ENCODE assay signal across 23 cellular contexts in genomic region chr6:160900031-160900430, GRCh38.
DNase-seq lines count a peak whose midpoint lies in the region; ATAC-seq, FAIRE-seq and TF ChIP-seq lines count a peak whose summit lies in the region.
"Had no signal": no experiment of that assay in that cellular context is flagged by ENCODE, and none has a peak within 500 bp of the region (broad histone marks: within the 10 kb centered on the region; RNA-seq: fewer than 3 reads in every experiment).

No MANE protein-coding gene starts in this region.

- intact Hi-C loops in K562 (cut with micrococcal nuclease) = no loop called here
- intact Hi-C loops in upper lobe of right lung (cut with DNase I) = no loop called here

- no peak for TF ChIP-seq EP300 in K562 (IDR thresholded peaks at IDR 0.05; ENCODE audit: low read length)

- H3K36me3 ChIP-seq in K562 (ENCODE audit: control insufficient read depth, insufficient read depth, low read length) = no peaks in the 10 kb centered on the region
- no peaks in the 10 kb centered on the region for H3K36me3 ChIP-seq in upper lobe of right lung
- H3K36me3 ChIP-seq: SJSA1 had no signal

- no peak for TF ChIP-seq RAD21 in K562 (CRISPR knock-in tag; conservative IDR thresholded peaks at IDR 0.05 in 1 of 2, IDR thresholded peaks at IDR 0.05 in 1 of 2)

- H3K4me2 ChIP-seq in K562 (ENCODE audit: insufficient read depth, low read length) = no peak overlapping the region
- H3K4me2 ChIP-seq: PC-9 had no signal

- DNase-seq in NCI-H146 (lab: John Stamatoyannopoulos, UW) (peak; percentile 62), K562 (ENCODE audit: extremely low read depth in 1 of 4, low spot score in 3 of 4) (no peak), islet precursor cell (peak; percentile 62), upper lobe of right lung (no peak), SHP77 treated with DMSO at 0.1 percent for 48 hours (lab: John Stamatoyannopoulos, UW) (no peak)
- DNase-seq: CD8-positive, alpha-beta memory T cell; DMS 273 treated with DMSO at 0.1 percent for 48 hours; DMS79; EL; GF-D8; H7; MV-4-11; NCI-H1105; NCI-H1436 treated with DMSO at 0.1 percent for 48 hours; NCI-H2029; NCI-H748 treated with DMSO at 0.1 percent for 48 hours; PC-9 had no signal

- no peak overlapping the region for H3K27ac ChIP-seq in K562 (ENCODE audit: extremely low read depth, low read depth, low read length)
- H3K27ac ChIP-seq in upper lobe of right lung = no peak overlapping the region
- H3K27ac ChIP-seq: PC-9, SJSA1 had no signal

- H2AFZ ChIP-seq in K562 (ENCODE audit: low read depth, low read length) = peak overlapping the region; percentile 55; the same call in 1 of the 2 replicates
- H2AFZ ChIP-seq: PC-9 had no signal

- CTCF ChIA-PET in K562 (lab: Yijun Ruan, JAX; ENCODE audit: low intra/inter-chr PET ratio) = no interaction called here

- TF ChIP-seq CTCF in K562 (IDR thresholded peaks at IDR 0.05 in 2 of 3, conservative IDR thresholded peaks at IDR 0.05 in 1 of 3; ENCODE audit: insufficient read depth in 2 of 3, low read depth in 1 of 3, low read length in 3 of 3) (no peak), upper lobe of right lung (IDR thresholded peaks at IDR 0.05) (no peak)

- TF ChIP-seq POLR2A in K562 (conservative IDR thresholded peaks at IDR 0.05) = no peak

- no peaks in the 10 kb centered on the region for H4K20me1 ChIP-seq in K562 (replicated peaks; ENCODE audit: control insufficient read depth, insufficient read depth, low read length)

- H3K27me3 ChIP-seq in K562 (ENCODE audit: control insufficient read depth in 2 of 2, insufficient read depth in 2 of 2, low read length in 2 of 2) = no peaks in the 10 kb centered on the region
- no peaks in the 10 kb centered on the region for H3K27me3 ChIP-seq in upper lobe of right lung
- H3K27me3 ChIP-seq: SJSA1 had no signal

- FAIRE-seq in K562 (lab: Jason Lieb, UNC) = no peak
- FAIRE-seq: GM12891, HepG2 had no signal

- in situ Hi-C loops in K562 (cut with MboI) = no loop called here

- POLR2A ChIA-PET in K562 (lab: Yijun Ruan, JAX) = interaction anchor here (0.6 to 1.7 kb wide), 3 partner anchors 7 to 65 kb away, joined by 3 to 6 read pairs (median 3); no protein-coding TSS in a partner anchor

- H3K9me3 ChIP-seq in K562 (replicated peaks; ENCODE audit: control insufficient read depth, insufficient read depth, low read depth, low read length) (no peaks in the 10 kb centered on the region), upper lobe of right lung (no peaks in the 10 kb centered on the region)
- H3K9me3 ChIP-seq: SJSA1 had no signal

- WGBS in K562 (ENCODE audit: insufficient coverage, low coverage, missing lambda C conversion rate) = 36% methylated on average over 3 of the region's 3 CpGs

- H3K4me1 ChIP-seq in K562 (replicated peaks in 1 of 2; ENCODE audit: control insufficient read depth in 2 of 2, insufficient read depth in 2 of 2, low read length in 2 of 2) (peaks cover 0 to 4% of the 10 kb centered on the region in 2 experiments; a peak in 1 of 5 replicates), upper lobe of right lung (no peaks in the 10 kb centered on the region)
- H3K4me1 ChIP-seq: SJSA1 had no signal

- ATAC-seq in K562 (peak; percentile 69), upper lobe of right lung (peak; percentile 20), HG03196 (IDR thresholded peaks at IDR 0.05; ENCODE audit: unreplicated experiment) (no peak)
- no peak for ATAC-seq in activated CD4-positive, CD25-positive, alpha-beta regulatory T cell treated with anti-CD3 and anti-CD28 coated beads, Interleukin-2, amount 50 U/mL, for 24 hours
- ATAC-seq: HepG2, Right ventricle myocardium inferior had no signal

- H3K79me2 ChIP-seq in K562 (ENCODE audit: control insufficient read depth, insufficient read depth, low read length) = no peaks in the 10 kb centered on the region

- no peak overlapping the region; a peak in 1 of 4 replicates for H3K9ac ChIP-seq in K562 (ENCODE audit: insufficient read depth in 1 of 2, low read depth in 2 of 2, low read length in 2 of 2)

- H3K4me3 ChIP-seq in K562 (no peak overlapping the region), upper lobe of right lung (no peak overlapping the region)
- H3K4me3 ChIP-seq: PC-9, SJSA1 had no signal

- no peaks in the 10 kb centered on the region for H3K9me1 ChIP-seq in K562 (ENCODE audit: control insufficient read depth, insufficient read depth, low read length)

- no TSS peak for BruUV-seq in K562 (replicated peaks; lab: Mats Ljungman, UMichigan)

TF ChIP-seq in K562, 482 proteins besides CTCF, POLR2A, EP300 and RAD21:
- TF ChIP-seq ILF3 (IDR thresholded peaks at IDR 0.05; ENCODE audit: borderline replicate concordance) = no peak
- TF ChIP-seq, protein P1, sequence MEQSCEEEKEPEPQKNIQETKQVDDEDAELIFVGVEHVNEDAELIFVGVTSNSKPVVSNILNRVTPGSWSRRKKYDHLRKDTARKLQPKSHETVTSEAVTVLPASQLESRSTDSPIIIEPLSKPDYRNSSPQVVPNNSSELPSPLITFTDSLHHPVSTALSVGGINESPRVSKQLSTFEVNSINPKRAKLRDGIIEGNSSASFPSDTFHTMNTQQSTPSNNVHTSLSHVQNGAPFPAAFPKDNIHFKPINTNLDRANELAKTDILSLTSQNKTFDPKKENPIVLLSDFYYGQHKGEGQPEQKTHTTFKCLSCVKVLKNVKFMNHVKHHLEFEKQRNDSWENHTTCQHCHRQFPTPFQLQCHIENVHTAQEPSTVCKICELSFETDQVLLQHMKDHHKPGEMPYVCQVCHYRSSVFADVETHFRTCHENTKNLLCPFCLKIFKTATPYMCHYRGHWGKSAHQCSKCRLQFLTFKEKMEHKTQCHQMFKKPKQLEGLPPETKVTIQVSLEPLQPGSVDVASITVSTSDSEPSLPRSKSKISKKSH (CRISPR knock-in tag; IDR thresholded peaks at IDR 0.05) = no peak
- TF ChIP-seq, protein P2, sequence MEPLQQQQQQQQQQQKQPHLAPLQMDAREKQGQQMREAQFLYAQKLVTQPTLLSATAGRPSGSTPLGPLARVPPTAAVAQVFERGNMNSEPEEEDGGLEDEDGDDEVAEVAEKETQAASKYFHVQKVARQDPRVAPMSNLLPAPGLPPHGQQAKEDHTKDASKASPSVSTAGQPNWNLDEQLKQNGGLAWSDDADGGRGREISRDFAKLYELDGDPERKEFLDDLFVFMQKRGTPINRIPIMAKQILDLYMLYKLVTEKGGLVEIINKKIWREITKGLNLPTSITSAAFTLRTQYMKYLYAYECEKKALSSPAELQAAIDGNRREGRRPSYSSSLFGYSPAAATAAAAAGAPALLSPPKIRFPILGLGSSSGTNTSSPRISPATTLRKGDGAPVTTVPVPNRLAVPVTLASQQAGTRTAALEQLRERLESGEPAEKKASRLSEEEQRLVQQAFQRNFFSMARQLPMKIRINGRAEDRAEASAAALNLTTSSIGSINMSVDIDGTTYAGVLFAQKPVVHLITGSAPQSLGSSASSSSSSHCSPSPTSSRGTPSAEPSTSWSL (CRISPR knock-in tag; IDR thresholded peaks at IDR 0.05; ENCODE audit: borderline replicate concordance) = no peak
- TF ChIP-seq ZNF561 (CRISPR knock-in tag; conservative IDR thresholded peaks at IDR 0.05) = no peak
- TF ChIP-seq ZNF695 (CRISPR knock-in tag; IDR thresholded peaks at IDR 0.05) = no peak
- TF ChIP-seq THAP7 (CRISPR knock-in tag; IDR thresholded peaks at IDR 0.05) = no peak
- TF ChIP-seq ARID2 (IDR thresholded peaks at IDR 0.05) = no peak
- no peak for TF ChIP-seq ZNF23 (CRISPR knock-in tag; IDR thresholded peaks at IDR 0.05)
- TF ChIP-seq HMGN3 (IDR thresholded peaks at IDR 0.05; ENCODE audit: borderline replicate concordance, extremely low read depth, insufficient read length, low read depth, low read length) = no peak
- TF ChIP-seq PHB (CRISPR knock-in tag; IDR thresholded peaks at IDR 0.05) = no peak
- TF ChIP-seq ZBTB8A (IDR thresholded peaks at IDR 0.05; ENCODE audit: partially characterized antibody) = no peak
- no peak for TF ChIP-seq ASH1L (IDR thresholded peaks at IDR 0.05; ENCODE audit: borderline replicate concordance, low read depth, partially characterized antibody)
- no peak for TF ChIP-seq DDX20 (tag; IDR thresholded peaks at IDR 0.05; ENCODE audit: low read depth)
- no peak for TF ChIP-seq BRF1 (IDR thresholded peaks at IDR 0.05; ENCODE audit: borderline replicate concordance, extremely low read depth, insufficient read length)
- TF ChIP-seq MCM7 (IDR thresholded peaks at IDR 0.05) = no peak
- no peak for TF ChIP-seq ZNF77 (CRISPR knock-in tag; IDR thresholded peaks at IDR 0.05)
- TF ChIP-seq SP1 (CRISPR knock-in tag; IDR thresholded peaks at IDR 0.05) = no peak
- TF ChIP-seq ATF2 (CRISPR knock-in tag; IDR thresholded peaks at IDR 0.05) = no peak
- TF ChIP-seq TEAD2 (tag; IDR thresholded peaks at IDR 0.05) = no peak

Comparison
In these comparisons a context has a peak if more than half of its experiments do, and no peak if none do; other contexts are left out.
1. DNase-seq: peak in NCI-H146 (single experiment) and islet precursor cell (single experiment); none in K562 (0 of 4), upper lobe of right lung (single experiment) and SHP77 treated with DMSO at 0.1 percent for 48 hours (single experiment).
2. ATAC-seq: peak in K562 (single experiment) and upper lobe of right lung (single experiment); none in HG03196 (single experiment) and activated CD4-positive, CD25-positive, alpha-beta regulatory T cell treated with anti-CD3 and anti-CD28 coated beads, Interleukin-2, amount 50 U/mL, for 24 hours (0 of 2).